ENCODE assay signal across 8 cellular contexts in the genomic region with DNA sequence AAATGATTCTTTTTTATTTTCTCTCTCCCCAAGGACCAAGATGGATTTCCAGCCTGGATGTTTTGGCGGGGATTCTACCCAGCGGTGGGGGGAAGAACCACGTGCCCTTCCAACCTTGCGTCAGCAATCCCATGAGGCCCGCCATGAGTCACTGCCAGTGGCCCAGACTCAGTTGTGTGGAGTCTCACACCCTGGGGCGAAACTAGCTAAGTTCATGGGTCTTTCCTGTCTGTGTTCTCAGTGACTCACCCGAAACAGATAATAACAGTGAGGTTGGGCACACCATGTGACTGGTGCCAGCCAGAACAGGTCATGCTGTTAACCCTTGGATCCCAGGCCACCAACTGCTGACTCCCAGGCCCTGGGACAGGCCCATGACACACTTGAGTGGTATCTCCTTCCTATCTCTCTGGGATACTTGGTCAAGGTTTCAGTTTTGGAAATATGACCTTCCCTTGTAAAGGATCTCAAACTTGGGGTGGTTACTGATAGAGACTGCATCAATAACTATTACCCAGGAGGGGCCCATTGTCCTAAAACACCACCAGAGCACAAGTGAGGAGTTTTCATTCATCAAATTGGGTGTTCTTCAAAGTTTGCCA.
DNase-seq lines count a peak whose midpoint lies in the region; ATAC-seq and TF ChIP-seq lines count a peak whose summit lies in the region.

No MANE protein-coding gene starts in this region.

- H3K36me3 ChIP-seq in heart right ventricle (no peaks in the 10 kb centered on the region), endodermal cell (ENCODE audit: control insufficient read depth, insufficient read depth, low read length) (no peaks in the 10 kb centered on the region)

- peak overlapping the region; percentile 44 for H3K27ac Mint-ChIP-seq in activated T-cell treated with anti-CD3 and anti-CD28 coated beads, Interleukin-2, amount 50 U/mL, for 72 hours
- H3K27ac Mint-ChIP-seq in endodermal cell, result no peak overlapping the region

- TF ChIP-seq POLR2A in NB4 (IDR thresholded peaks at IDR 0.05; ENCODE audit: extremely low read depth, insufficient read length), result no peak

- H3K4me1 ChIP-seq in heart right ventricle (peaks cover 0 to 19% (median 0%) of the 10 kb centered on the region in 9 donors), endodermal cell (ENCODE audit: control insufficient read depth, insufficient read depth, low read length) (peaks cover 3% of the 10 kb centered on the region)

- H3K4me1 Mint-ChIP-seq in activated T-cell treated with anti-CD3 and anti-CD28 coated beads, Interleukin-2, amount 50 U/mL, for 72 hours (ENCODE audit: low read depth), result peaks cover 49% of the 10 kb centered on the region
- H3K4me1 Mint-ChIP-seq in endodermal cell, result peaks cover 11% of the 10 kb centered on the region

- no peak overlapping the region for H3K9ac ChIP-seq in endodermal cell (ENCODE audit: extremely low read depth, low read length, poor library complexity, severe bottlenecking)

- H3K9me3 ChIP-seq in heart right ventricle, result no peaks in the 10 kb centered on the region
- H3K9me3 ChIP-seq in endodermal cell (ENCODE audit: control insufficient read depth, low read length), result no peaks in the 10 kb centered on the region

- peak overlapping the region; percentile 14 to 20 for H3K4me3 Mint-ChIP-seq in activated T-cell treated with anti-CD3 and anti-CD28 coated beads, Interleukin-2, amount 50 U/mL, for 72 hours
- no peak overlapping the region for H3K4me3 Mint-ChIP-seq in endodermal cell

- TF ChIP-seq CTCF in NB4 (IDR thresholded peaks at IDR 0.05; ENCODE audit: low read depth, low read length) (no peak), heart right ventricle (IDR thresholded peaks at IDR 0.05) (no peak), endodermal cell (conservative IDR thresholded peaks at IDR 0.05) (no peak)

- H3K36me3 Mint-ChIP-seq in activated T-cell treated with anti-CD3 and anti-CD28 coated beads, Interleukin-2, amount 50 U/mL, for 72 hours (ENCODE audit: insufficient read depth in 2 of 2), result peaks cover 2 to 3% of the 10 kb centered on the region in 2 donors
- no peaks in the 10 kb centered on the region for H3K36me3 Mint-ChIP-seq in endodermal cell (ENCODE audit: low read depth)

- H3K27ac ChIP-seq in heart right ventricle (peak overlapping the region in 4 of 10 donors; percentile 12 to 68 (median 44)), endodermal cell (ENCODE audit: low read depth, low read length) (no peak overlapping the region)

- peaks cover 28% of the 10 kb centered on the region for H3K27me3 Mint-ChIP-seq in activated T-cell treated with anti-CD3 and anti-CD28 coated beads, Interleukin-2, amount 50 U/mL, for 72 hours (ENCODE audit: low read depth)
- no peaks in the 10 kb centered on the region for H3K27me3 Mint-ChIP-seq in endodermal cell (ENCODE audit: insufficient read depth)

- DNase-seq in EH (ENCODE audit: low read depth), result peak; percentile 92
- peak; percentile 45 for DNase-seq in NB4 (ENCODE audit: low read depth)
- peak; percentile 79 to 86 for DNase-seq in activated T-cell treated with anti-CD3 and anti-CD28 coated beads, Interleukin-2, amount 50 U/mL, for 72 hours
- DNase-seq in heart right ventricle, result peak; percentile 29 to 53
- DNase-seq in stimulated activated CD4-positive, alpha-beta T cell treated with anti-CD3 and anti-CD28 coated beads, TNF-alpha, amount 100 ng/mL, for 24 hours (ENCODE audit: low read depth in 3 of 3), result peak; percentile 64 to 81 (median 73)
- DNase-seq in hypothalamus (lab: John Stamatoyannopoulos, UW), result no peak
- no peak for DNase-seq in endodermal cell

- peak; percentile 92 for ATAC-seq in GM21825 (IDR thresholded peaks at IDR 0.05; ENCODE audit: unreplicated experiment)
- peak; percentile 97 to 99 for ATAC-seq in activated T-cell treated with anti-CD3 and anti-CD28 coated beads, Interleukin-2, amount 50 U/mL, for 72 hours (replicated peaks in 1 of 2)
- peak; percentile 53 to 86 (median 74) for ATAC-seq in heart right ventricle

- WGBS in heart right ventricle, 2 donors, result 49 to 68% methylated on average over 7 of the region's 7 CpGs
- 91 to 93% methylated on average over 6 to 7 of the region's 7 CpGs for WGBS in endodermal cell (ENCODE audit: insufficient coverage in 1 of 2, insufficient read length in 1 of 2), 2 experiments

- no peaks in the 10 kb centered on the region for H3K9me3 Mint-ChIP-seq in activated T-cell treated with anti-CD3 and anti-CD28 coated beads, Interleukin-2, amount 50 U/mL, for 72 hours
- H3K9me3 Mint-ChIP-seq in endodermal cell, result no peaks in the 10 kb centered on the region

- H3K4me3 ChIP-seq in NB4 (ENCODE audit: low read depth, low read length), result no peak overlapping the region
- H3K4me3 ChIP-seq in heart right ventricle, result no peak overlapping the region
- H3K4me3 ChIP-seq in endodermal cell (ENCODE audit: low read length), result no peak overlapping the region

- intact Hi-C loops in heart right ventricle (cut with DNase I), result no loop called here

- H3K27me3 ChIP-seq in heart right ventricle (no peaks in the 10 kb centered on the region), endodermal cell (ENCODE audit: control insufficient read depth, insufficient read depth, low read length, poor library complexity, severe bottlenecking) (no peaks in the 10 kb centered on the region)

Comparison
In these comparisons a context has a peak if more than half of its experiments do, and no peak if none do; other contexts are left out.
1. DNase-seq: peak in EH (single experiment), NB4 (single experiment), activated T-cell treated with anti-CD3 and anti-CD28 coated beads, Interleukin-2, amount 50 U/mL, for 72 hours (2 of 2), heart right ventricle (2 of 2) and stimulated activated CD4-positive, alpha-beta T cell treated with anti-CD3 and anti-CD28 coated beads, TNF-alpha, amount 100 ng/mL, for 24 hours (3 of 3); none in hypothalamus (0 of 51) and endodermal cell (single experiment).
2. Peak in every context shown above with its lines, with median percentiles within 50 percentile points of each other: ATAC-seq.